8 cellular contexts compared by ENCODE assay signal in the genomic region with DNA sequence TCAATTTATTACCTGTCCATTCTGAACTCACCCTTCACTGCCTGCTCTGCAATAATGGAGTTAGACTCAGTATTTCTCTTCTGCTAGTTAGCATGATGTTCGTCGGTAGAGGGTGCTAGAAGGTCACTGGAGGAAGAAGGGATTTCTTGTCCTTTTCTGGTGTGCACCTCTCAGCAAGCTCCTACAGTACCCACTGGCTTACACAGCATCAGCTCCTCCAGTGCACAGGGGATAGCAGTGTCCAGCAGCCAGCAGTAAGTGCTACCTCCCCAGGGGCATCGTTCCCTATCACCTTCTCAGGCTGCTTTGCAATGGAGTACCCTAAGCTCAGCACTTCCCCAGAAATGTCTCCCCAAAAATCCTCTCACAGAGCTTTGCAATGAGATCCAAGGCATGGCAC. TPM values are rescaled to one million over a fixed set of nuclear protein-coding genes. Genes with fewer than 3 reads are reported as not detected.
A peak's percentile ranks its signal among the peaks of the same experiment; 100 is the strongest.
DNase-seq lines count a peak whose midpoint lies in the region; ATAC-seq and TF ChIP-seq lines count a peak whose summit lies in the region.

No MANE protein-coding gene starts in this region.

- H3K4me1 ChIP-seq in right atrium auricular region, result no peaks in the 10 kb centered on the region

- H3K27ac ChIP-seq in right atrium auricular region, result no peak overlapping the region

- no peaks in the 10 kb centered on the region for H3K9me3 Mint-ChIP-seq in effector memory CD8-positive, alpha-beta T cell
- H3K9me3 Mint-ChIP-seq in type B pancreatic cell, result no peaks in the 10 kb centered on the region

- no peaks in the 10 kb centered on the region for H3K9me3 ChIP-seq in right atrium auricular region

- H3K4me3 Mint-ChIP-seq in effector memory CD8-positive, alpha-beta T cell, result no peak overlapping the region
- no peak overlapping the region for H3K4me3 Mint-ChIP-seq in type B pancreatic cell

- no peaks in the 10 kb centered on the region for H3K27me3 ChIP-seq in right atrium auricular region

- no peaks in the 10 kb centered on the region for H3K36me3 ChIP-seq in right atrium auricular region

- H3K27me3 Mint-ChIP-seq in effector memory CD8-positive, alpha-beta T cell, result peaks cover 40 to 62% of the 10 kb centered on the region in 2 donors
- H3K27me3 Mint-ChIP-seq in type B pancreatic cell, result no peaks in the 10 kb centered on the region

- peak in 2 of 3 donors; percentile 2 to 31 for DNase-seq in stimulated activated CD4-positive, alpha-beta T cell treated with anti-CD3 and anti-CD28 coated beads, Interleukin-12 subunit alpha, Interleukin-12 subunit beta, amount 100 ng/mL, for 48 hours (ENCODE audit: low read depth in 2 of 3, low spot score in 1 of 3)
- DNase-seq in stimulated activated CD4-positive, alpha-beta T cell treated with anti-CD3 and anti-CD28 coated beads, Interleukin-12 subunit alpha, Interleukin-12 subunit beta, amount 100 ng/mL, for 4 hours, result no peak
- DNase-seq in NCI-H460 (ENCODE audit: extremely low read depth, low read depth) (peak; percentile 29), type B pancreatic cell (ENCODE audit: extremely low spot score, unreplicated experiment) (no peak), right atrium auricular region (ENCODE audit: low spot score) (no peak)
- peak in 1 of 3 experiments; percentile 12 for DNase-seq in effector memory CD8-positive, alpha-beta T cell

- H3K4me3 ChIP-seq in right atrium auricular region, result no peak overlapping the region

- ATAC-seq in effector memory CD8-positive, alpha-beta T cell (replicated peaks), result peak; percentile 40
- no peak for ATAC-seq in HG03045 (IDR thresholded peaks at IDR 0.05; ENCODE audit: unreplicated experiment)
- ATAC-seq in HG03354 (IDR thresholded peaks at IDR 0.05; ENCODE audit: poor library complexity, severe bottlenecking, unreplicated experiment), result no peak

- H3K27ac Mint-ChIP-seq in effector memory CD8-positive, alpha-beta T cell, result no peak overlapping the region
- no peak overlapping the region for H3K27ac Mint-ChIP-seq in type B pancreatic cell

- no peaks in the 10 kb centered on the region for H3K4me1 Mint-ChIP-seq in effector memory CD8-positive, alpha-beta T cell (ENCODE audit: low read depth in 2 of 2)
- H3K4me1 Mint-ChIP-seq in type B pancreatic cell (ENCODE audit: unreplicated experiment), result peaks cover 26% of the 10 kb centered on the region

- H3K36me3 Mint-ChIP-seq in effector memory CD8-positive, alpha-beta T cell (ENCODE audit: insufficient read depth), result no peaks in the 10 kb centered on the region
- no peaks in the 10 kb centered on the region for H3K36me3 Mint-ChIP-seq in type B pancreatic cell

- TF ChIP-seq CTCF in type B pancreatic cell (conservative IDR thresholded peaks at IDR 0.05) (peak; percentile 36), right atrium auricular region (IDR thresholded peaks at IDR 0.05) (no peak)

RNA-seq across cellular contexts. Expression of a gene that starts 45.9 kb away (rescaled TPM):
- total RNA-seq in NCI-H460 (2014; rRNA removed; shearing (Covaris generic)), result 16.8 and 20.2 TPM in 2 replicates
- 5.6 and 6.8 TPM in 2 replicates for polyA plus RNA-seq in NCI-H460 (2014; cell fraction: nucleus; rRNA removed)
- total RNA-seq in type B pancreatic cell (ENCODE audit: low replicate concordance) (47.7 and 48.6 TPM in 2 replicates), right atrium auricular region (10 to 100 TPM; 38.3 to 50.9 TPM)

Comparison
In these comparisons a context has a peak if more than half of its experiments do, and no peak if none do; other contexts are left out.
1. DNase-seq: peak in stimulated activated CD4-positive, alpha-beta T cell treated with anti-CD3 and anti-CD28 coated beads, Interleukin-12 subunit alpha, Interleukin-12 subunit beta, amount 100 ng/mL, for 48 hours (2 of 3) and NCI-H460 (single experiment); none in stimulated activated CD4-positive, alpha-beta T cell treated with anti-CD3 and anti-CD28 coated beads, Interleukin-12 subunit alpha, Interleukin-12 subunit beta, amount 100 ng/mL, for 4 hours (single experiment), type B pancreatic cell (single experiment) and right atrium auricular region (single experiment).